Comparison of ENCODE assay signal across 8 cellular contexts in the genomic region with DNA sequence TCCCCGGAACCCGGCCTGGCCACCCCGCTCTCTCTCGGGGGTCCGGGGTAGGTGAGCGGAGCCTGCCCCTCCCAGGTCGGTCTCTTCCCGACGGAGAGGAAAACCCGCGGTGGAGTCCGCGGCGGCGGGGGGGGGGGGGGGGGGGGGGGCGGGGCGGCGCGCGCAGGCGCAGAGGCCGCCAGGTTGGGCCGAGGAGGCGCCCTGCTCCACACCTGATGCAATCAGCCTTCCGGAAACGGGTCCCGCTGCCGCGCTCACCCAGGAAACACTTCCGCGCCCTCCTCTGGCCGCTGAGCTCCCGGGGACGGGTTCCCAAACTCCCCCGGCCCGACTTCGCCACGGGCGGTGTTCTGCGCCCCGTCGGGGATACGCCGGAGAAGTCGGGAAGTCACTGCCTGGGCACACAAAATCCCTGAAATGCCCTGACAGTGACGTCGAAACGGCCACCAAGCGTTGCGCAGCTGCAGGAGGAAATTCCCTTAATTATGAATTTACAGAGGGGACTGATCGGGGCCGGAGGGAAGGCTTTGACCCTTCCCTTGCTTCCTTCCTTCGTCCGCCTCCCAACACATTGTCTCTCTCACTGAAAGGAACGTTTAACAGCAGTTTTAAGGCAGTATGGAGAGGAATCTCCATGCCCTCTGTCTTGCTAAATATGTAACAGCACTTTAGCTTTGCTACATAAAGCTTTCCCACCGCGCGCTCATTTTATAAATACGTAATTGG. TPM values are rescaled to one million over a fixed set of nuclear protein-coding genes. Genes with fewer than 3 reads are reported as not detected.
DNase-seq lines count a peak whose midpoint lies in the region; ATAC-seq lines count a peak whose summit lies in the region.

No MANE protein-coding gene starts in this region.

- peak; percentile 78 for DNase-seq in Right ventricle myocardium inferior (ENCODE audit: missing footprints)
- no peak for DNase-seq in cardiac septum (ENCODE audit: low spot score)
- DNase-seq in NCI-H2029 (lab: John Stamatoyannopoulos, UW): peak; percentile 85
- peak; percentile 92 for DNase-seq in ecto neural progenitor cell (ENCODE audit: low spot score)
- DNase-seq in mesenchymal stem cell: peak; percentile 83
- DNase-seq in stimulated activated CD8-positive, alpha-beta memory T cell treated with anti-CD3 and anti-CD28 coated beads, Interleukin-7, amount 100 ng/mL, for 24 hours (ENCODE audit: low read depth): peak; percentile 11

- peak overlapping the region; percentile 89 for H3K9ac ChIP-seq in mesenchymal stem cell (ENCODE audit: low read length)

- H4K91ac ChIP-seq in mesenchymal stem cell (ENCODE audit: low read length): peak overlapping the region; percentile 91

- ATAC-seq in Right ventricle myocardium inferior (peak; percentile 29), HG02885 (IDR thresholded peaks at IDR 0.05; ENCODE audit: poor library complexity, unreplicated experiment) (peak; percentile 60)
- ATAC-seq in activated CD4-positive, CD25-positive, alpha-beta regulatory T cell treated with anti-CD3 and anti-CD28 coated beads, Interleukin-2, amount 50 U/mL, for 24 hours: peak; percentile 39 to 56

- no peaks in the 10 kb centered on the region for H3K27me3 ChIP-seq in mesenchymal stem cell (ENCODE audit: control insufficient read depth in 1 of 2, insufficient read depth in 1 of 2, low read length in 2 of 2)

- no peaks in the 10 kb centered on the region for H3K9me3 ChIP-seq in mesenchymal stem cell (ENCODE audit: control insufficient read depth, low read length)

- intact Hi-C loops in Right ventricle myocardium inferior (cut with DNase I) (loop anchor here (10.0 kb wide), 1 partner anchor 482 kb away; no protein-coding TSS in a partner anchor), cardiac septum (cut with DNase I) (loop anchor here (2.0 kb wide), 1 partner anchor 374 kb away; no protein-coding TSS in a partner anchor)

- H3K4me2 ChIP-seq in mesenchymal stem cell (ENCODE audit: low read length, poor library complexity, severe bottlenecking): peak overlapping the region; percentile 86

- H2AK5ac ChIP-seq in mesenchymal stem cell (ENCODE audit: low read length, severe bottlenecking): no peak overlapping the region

- H3K79me1 ChIP-seq in mesenchymal stem cell (replicated peaks; ENCODE audit: low read length, poor library complexity, severe bottlenecking): peaks cover 1% of the 10 kb centered on the region

- H2BK5ac ChIP-seq in mesenchymal stem cell (ENCODE audit: low read depth, low read length, poor library complexity, severe bottlenecking): peak overlapping the region; percentile 71

- H2BK12ac ChIP-seq in mesenchymal stem cell (ENCODE audit: low read length in 2 of 2): peak overlapping the region in 1 of 2 experiments; percentile 80

- H3K4me3 ChIP-seq in mesenchymal stem cell (ENCODE audit: insufficient read depth in 1 of 2, low read depth in 1 of 2, low read length in 2 of 2): peak overlapping the region; percentile 75 to 79

- H2AFZ ChIP-seq in mesenchymal stem cell (ENCODE audit: low read depth, low read length): peak overlapping the region; percentile 96

- H3K14ac ChIP-seq in mesenchymal stem cell (ENCODE audit: low read length in 2 of 2): peak overlapping the region in 1 of 2 experiments; percentile 80

- WGBS in mesenchymal stem cell: 1% methylated on average over 50 of the region's 59 CpGs

- H3K36me3 ChIP-seq in mesenchymal stem cell (ENCODE audit: control insufficient read depth in 1 of 2, insufficient read depth in 2 of 2, low read depth in 1 of 2, low read length in 2 of 2): no peaks in the 10 kb centered on the region

- peak overlapping the region; percentile 77 to 93 for H3K4ac ChIP-seq in mesenchymal stem cell (ENCODE audit: low read depth in 1 of 2, low read length in 2 of 2)

- H2BK120ac ChIP-seq in mesenchymal stem cell (ENCODE audit: low read depth, low read length): peak overlapping the region; percentile 98

- peak overlapping the region; percentile 86 to 91 for H3K18ac ChIP-seq in mesenchymal stem cell (ENCODE audit: low read depth in 1 of 2, low read length in 2 of 2)

- H4K8ac ChIP-seq in mesenchymal stem cell (ENCODE audit: low read length): peak overlapping the region; percentile 99

- H3K27ac ChIP-seq in mesenchymal stem cell (ENCODE audit: low read length, poor library complexity, severe bottlenecking): peak overlapping the region; percentile 88

- peak overlapping the region; percentile 85 for H2BK15ac ChIP-seq in mesenchymal stem cell (ENCODE audit: low read depth, poor library complexity, severe bottlenecking)

- peak overlapping the region in 1 of 2 experiments; percentile 54 for H3K23ac ChIP-seq in mesenchymal stem cell (ENCODE audit: low read length in 2 of 2)

- peaks cover 2% of the 10 kb centered on the region for H3K4me1 ChIP-seq in mesenchymal stem cell (ENCODE audit: control insufficient read depth, insufficient read depth, low read depth, low read length)

RNA-seq across cellular contexts. Expression of gene APBB2, which starts 2.1 kb away (rescaled TPM):
- total RNA-seq in Right ventricle myocardium inferior: 23.8 TPM
- 35.2 TPM for total RNA-seq in cardiac septum
- 22.6 TPM for polyA plus RNA-seq in mesenchymal stem cell (2013, experiment 1 of 2)
- 22.6 TPM for polyA plus RNA-seq in mesenchymal stem cell (2013, experiment 2 of 2)

RNA-seq across cellular contexts. Expression of gene UCHL1, which starts 40.3 kb away (rescaled TPM):
- total RNA-seq in Right ventricle myocardium inferior (7.9 TPM), cardiac septum (76.8 TPM)
- 1,126 TPM for polyA plus RNA-seq in mesenchymal stem cell (2013, experiment 1 of 2)
- polyA plus RNA-seq in mesenchymal stem cell (2013, experiment 2 of 2): 1,155 TPM
